Comparison of ENCODE assay signal across 8 cellular contexts in the genomic region with DNA sequence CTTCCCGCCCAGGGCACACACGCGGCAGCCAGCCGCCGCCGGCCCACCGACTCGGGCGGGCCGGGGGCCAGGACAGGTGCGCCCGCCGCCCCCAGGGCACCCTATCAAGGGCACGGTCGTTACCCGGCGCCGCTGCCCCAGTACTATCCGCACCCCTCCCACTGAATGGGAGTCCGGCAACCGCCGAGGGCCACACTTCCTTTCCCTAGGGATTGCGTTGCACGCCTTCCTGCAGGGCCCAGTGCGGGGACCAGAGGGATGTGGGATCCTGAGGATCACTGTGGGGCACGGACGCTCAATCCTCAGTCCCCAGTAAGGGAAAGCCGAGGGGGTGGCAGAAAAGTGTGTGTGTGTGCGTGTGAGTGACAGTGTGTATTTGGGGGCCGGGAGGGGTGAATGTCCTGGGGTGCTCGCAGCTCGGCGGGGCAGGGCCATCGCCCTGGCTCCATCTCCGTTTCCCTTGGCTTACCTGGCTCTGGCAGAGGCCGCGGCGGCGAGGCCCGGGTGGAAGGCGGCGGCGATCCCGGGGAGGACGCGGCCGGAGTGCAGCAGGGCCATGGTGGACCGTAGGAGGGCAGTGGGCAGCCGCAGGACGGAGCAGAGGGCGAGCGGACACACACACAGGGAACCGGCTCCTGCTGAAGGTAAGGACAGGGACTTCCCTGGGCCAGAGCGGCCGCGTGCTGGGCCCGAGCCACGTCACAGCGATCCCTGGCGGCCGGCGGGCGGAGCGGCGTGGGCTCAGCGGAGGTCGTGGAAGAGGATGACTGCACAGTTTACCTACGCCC. TPM values are rescaled to one million over a fixed set of nuclear protein-coding genes. Genes with fewer than 3 reads are reported as not detected.
DNase-seq lines count a peak whose midpoint lies in the region; ATAC-seq, FAIRE-seq and TF ChIP-seq lines count a peak whose summit lies in the region.

A gene (minus strand): TSS at position 646 of the 788 bp plus-strand sequence. CDS start 88 bp downstream, at position 558.

- H3K9ac ChIP-seq in BLaER1 treated with 17β-estradiol and CSF1 and Interleukin-3, amounts not matched to agents 10 nM and 100 nM = peak within 1 kb of the TSS; percentile 77 to 93 (median 87)

- peaks cover 0 to 27% (median 13%) of the 10 kb centered on the region in 11 experiments; a peak in 15 of 22 replicates for H3K36me3 ChIP-seq in BLaER1 treated with 17β-estradiol and CSF1 and Interleukin-3, amounts not matched to agents 10 nM and 100 nM

- H3K27me3 ChIP-seq in BLaER1 treated with 17β-estradiol and CSF1 and Interleukin-3, amounts not matched to agents 10 nM and 100 nM = no peaks in the 10 kb centered on the region
- H3K27me3 ChIP-seq in dorsolateral prefrontal cortex = no peaks in the 10 kb centered on the region

- H3K4me2 ChIP-seq in BLaER1 treated with 17β-estradiol and CSF1 and Interleukin-3, amounts not matched to agents 10 nM and 100 nM = peak within 1 kb of the TSS; percentile 85 to 97 (median 91)

- no peak for TF ChIP-seq POLR2A in lower leg skin (IDR thresholded peaks at IDR 0.05)

- DNase-seq in GM19239 (ENCODE audit: insufficient read length, low spot score) (peak; percentile 87), NCI-H524 treated with DMSO at 0.1 percent for 48 hours (lab: John Stamatoyannopoulos, UW) (peak; percentile 34), dorsolateral prefrontal cortex (peak; percentile 61 to 89 (median 78)), lower leg skin (ENCODE audit: low spot score in 2 of 2) (peak; percentile 60 to 95)
- DNase-seq in activated CD4-positive, alpha-beta T cell treated with anti-CD3 and anti-CD28 coated beads, Interleukin-2, amount 50 U/mL, for 24 hours (ENCODE audit: low read depth in 1 of 2, low spot score in 1 of 2) = peak; percentile 69 to 75
- peak; percentile 75 to 77 for DNase-seq in stimulated activated CD4-positive, alpha-beta T cell treated with anti-CD3 and anti-CD28 coated beads, Interleukin-4, amount 100 ng/mL, for 48 hours (ENCODE audit: low read depth in 2 of 2)

- 0 to 1% methylated on average over 35 to 56 of the region's 68 CpGs for WGBS in lower leg skin, 2 donors

- peaks cover 0 to 39% (median 27%) of the 10 kb centered on the region in 11 experiments; a peak in 15 of 22 replicates for H4K20me1 ChIP-seq in BLaER1 treated with 17β-estradiol and CSF1 and Interleukin-3, amounts not matched to agents 10 nM and 100 nM

- H3K4me3 ChIP-seq in BLaER1 treated with 17β-estradiol and CSF1 and Interleukin-3, amounts not matched to agents 10 nM and 100 nM = peak within 1 kb of the TSS; percentile 74 to 96 (median 92)
- H3K4me3 ChIP-seq in dorsolateral prefrontal cortex (peak within 1 kb of the TSS; percentile 65 to 98 (median 90)), lower leg skin (ENCODE audit: low read depth, poor library complexity, severe bottlenecking) (peak within 1 kb of the TSS; percentile 94)

- intact Hi-C loops in dorsolateral prefrontal cortex (cut with DNase I) = loop anchor here (1.0 to 5.0 kb wide), 3 partner anchors 49 to 102 kb away; a partner anchor contains a TSS
- intact Hi-C loops in lower leg skin (cut with DNase I; ENCODE audit: low total_unique reads) = loop anchor here (10.0 kb wide), 1 partner anchor 399 kb away; no protein-coding TSS in a partner anchor

- H3K4me1 ChIP-seq in BLaER1 treated with 17β-estradiol and CSF1 and Interleukin-3, amounts not matched to agents 10 nM and 100 nM = peaks cover 30 to 45% (median 38%) of the 10 kb centered on the region in 10 experiments

- no peaks in the 10 kb centered on the region for H3K9me3 ChIP-seq in BLaER1 treated with 17β-estradiol and CSF1 and Interleukin-3, amounts not matched to agents 10 nM and 100 nM (replicated peaks in 1 of 11)

- TF ChIP-seq CTCF in dorsolateral prefrontal cortex (IDR thresholded peaks at IDR 0.05 in 54 of 56, conservative IDR thresholded peaks at IDR 0.05 in 2 of 56; ENCODE audit: low read depth in 1 of 56, partially characterized antibody in 56 of 56) (peak; percentile 65 to 96 (median 90)), lower leg skin (IDR thresholded peaks at IDR 0.05) (no peak)

- ATAC-seq in HG03457 (IDR thresholded peaks at IDR 0.05; ENCODE audit: unreplicated experiment) = peak; percentile 95

- peak; percentile 95 for FAIRE-seq in GM19239 (lab: Jason Lieb, UNC)

- H3K27ac ChIP-seq in BLaER1 treated with 17β-estradiol and CSF1 and Interleukin-3, amounts not matched to agents 10 nM and 100 nM = peak within 1 kb of the TSS; percentile 12 to 89 (median 85); a peak in 21 of 22 replicates
- H3K27ac ChIP-seq in dorsolateral prefrontal cortex = peak within 1 kb of the TSS; percentile 8 to 96 (median 84)

RNA-seq across cellular contexts. Expression of the gene that starts here (rescaled TPM):
- total RNA-seq in dorsolateral prefrontal cortex (100 to 1,000 TPM in 110 of 120 experiments, 10 to 100 TPM in 10; 73.7 to 189 (median 145) TPM), lower leg skin (10 to 100 TPM; 47.5 to 63.6 (median 57.6) TPM)

Comparison
In these comparisons a context has a peak if more than half of its experiments do, and no peak if none do; other contexts are left out.
1. Peak in every context shown above with its lines: DNase-seq, ATAC-seq, H3K4me3 ChIP-seq and H3K27ac ChIP-seq.
2. DNase-seq: peak in every context shown above with its lines; median percentile 87 in GM19239; 78 in dorsolateral prefrontal cortex; 78 in lower leg skin; 76 in stimulated activated CD4-positive, alpha-beta T cell treated with anti-CD3 and anti-CD28 coated beads, Interleukin-4, amount 100 ng/mL, for 48 hours; 72 in activated CD4-positive, alpha-beta T cell treated with anti-CD3 and anti-CD28 coated beads, Interleukin-2, amount 50 U/mL, for 24 hours; 34 in NCI-H524 treated with DMSO at 0.1 percent for 48 hours.
3. CTCF ChIP-seq: peak in dorsolateral prefrontal cortex (56 of 56); none in lower leg skin (0 of 3).